In the genomic region with DNA sequence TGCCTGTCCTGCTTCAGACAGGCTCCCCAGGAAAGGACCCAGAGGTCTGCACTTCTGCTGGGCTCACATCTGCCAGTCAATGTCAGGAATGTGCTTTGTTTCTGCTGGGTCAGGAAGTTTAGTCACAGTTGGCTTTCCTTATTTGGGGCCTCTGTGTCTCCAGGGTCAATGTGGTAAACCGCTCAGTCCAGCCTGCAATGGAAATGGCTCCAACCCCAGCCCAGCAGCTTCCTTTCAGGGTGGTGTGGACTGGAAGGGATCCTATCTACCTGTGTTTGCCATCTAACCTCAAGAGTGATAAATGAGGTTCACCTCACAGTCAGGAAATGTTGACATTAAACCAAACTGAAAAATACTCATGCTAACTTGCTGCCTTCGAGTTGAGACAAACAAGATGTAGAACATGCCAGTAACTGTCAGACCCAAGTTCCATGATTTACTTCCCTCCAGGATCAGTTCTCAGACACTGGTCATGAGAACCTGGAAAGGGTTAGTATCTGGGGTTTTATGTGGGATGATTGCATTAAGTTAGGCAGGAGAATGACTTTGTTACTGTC, we compare ENCODE assay signal across 8 cellular contexts. TPM values are rescaled to one million over a fixed set of nuclear protein-coding genes. Genes with fewer than 3 reads are reported as not detected.
A peak's percentile ranks its signal among the peaks of the same experiment; 100 is the strongest.
DNase-seq lines count a peak whose midpoint lies in the region; ATAC-seq and TF ChIP-seq lines count a peak whose summit lies in the region.

No MANE protein-coding gene starts in this region.

- peaks cover 0 to 76% of the 10 kb centered on the region in 2 donors for H3K36me3 ChIP-seq in left lung

- H3K4me1 ChIP-seq in left lung = peaks cover 3 to 45% of the 10 kb centered on the region in 2 donors

- CTCF ChIA-PET in AG04449 (lab: Yijun Ruan, JAX) = interaction anchor here (0.9 to 10.1 kb wide), 14 partner anchors 9 to 243 kb away, joined by 3 to 131 read pairs (median 8); no protein-coding TSS in a partner anchor

- H3K4me3 ChIP-seq in AG04449 (ENCODE audit: low read depth, low read length) = no peak overlapping the region
- H3K4me3 ChIP-seq in left lung = no peak overlapping the region

- TF ChIP-seq CTCF in AG04449 (IDR thresholded peaks at IDR 0.05; ENCODE audit: insufficient read depth, low read length, missing control alignments) = no peak
- no peak for TF ChIP-seq CTCF in left lung (IDR thresholded peaks at IDR 0.05)

- peak; percentile 54 for DNase-seq in AG04449 (ENCODE audit: low read depth, low spot score)
- DNase-seq in HuH-7.5 (ENCODE audit: low spot score) = peak; percentile 52
- DNase-seq in amniotic epithelial cell (ENCODE audit: low read depth) = peak; percentile 98
- peak in 1 of 2 donors; percentile 21 for DNase-seq in left lung
- DNase-seq in NCI-H2107 treated with DMSO at 0.1 percent for 48 hours (lab: John Stamatoyannopoulos, UW; ENCODE audit: unreplicated experiment) = no peak
- no peak for DNase-seq in effector CD8-positive, alpha-beta T cell (lab: John Stamatoyannopoulos, UW)
- no peak for DNase-seq in stimulated activated CD4-positive, alpha-beta T cell treated with anti-CD3 and anti-CD28 coated beads, Interleukin-2, amount 100 ng/mL, for 24 hours

- intact Hi-C loops in left lung (cut with DNase I) = no loop called here

- no peaks in the 10 kb centered on the region for H3K9me3 ChIP-seq in left lung

- POLR2A ChIA-PET in AG04449 (lab: Yijun Ruan, JAX) = interaction anchor here (1.0 to 2.1 kb wide), 5 partner anchors 11 to 20 kb away, joined by 3 to 10 read pairs (median 5); partner anchors contain the start of gene ENO1

- ATAC-seq in left lung (peak; percentile 36), HG02885 (IDR thresholded peaks at IDR 0.05; ENCODE audit: poor library complexity, unreplicated experiment) (no peak)

- peak overlapping the region in 1 of 2 donors; percentile 52 for H3K27ac ChIP-seq in left lung

- no peaks in the 10 kb centered on the region for H3K27me3 ChIP-seq in left lung

RNA-seq across cellular contexts. Expression of gene ENO1, which starts 20.3 kb away (rescaled TPM):
- total RNA-seq in left lung = 1,000 to 10,000 TPM in 1 of 2 donors, 100 to 1,000 TPM in 1; 753 to 1,734 TPM

RNA-seq across cellular contexts. Expression of gene RERE, which starts 40.8 kb away (rescaled TPM):
- total RNA-seq in left lung = 10 to 100 TPM; 73.3 to 76.8 TPM

Comparison
In these comparisons a context has a peak if more than half of its experiments do, and no peak if none do; other contexts are left out.
1. DNase-seq: peak in AG04449 (single experiment), HuH-7.5 (single experiment) and amniotic epithelial cell (single experiment); none in NCI-H2107 treated with DMSO at 0.1 percent for 48 hours (single experiment), effector CD8-positive, alpha-beta T cell (single experiment) and stimulated activated CD4-positive, alpha-beta T cell treated with anti-CD3 and anti-CD28 coated beads, Interleukin-2, amount 100 ng/mL, for 24 hours (0 of 2).